25 cellular contexts compared by ENCODE assay signal in genomic region chr5:106476630-106477029, GRCh38.
DNase-seq lines count a peak whose midpoint lies in the region; ATAC-seq, FAIRE-seq and TF ChIP-seq lines count a peak whose summit lies in the region.
"Had no signal": no experiment of that assay in that cellular context is flagged by ENCODE, and none has a peak within 500 bp of the region (broad histone marks: within the 10 kb centered on the region; RNA-seq: fewer than 3 reads in every experiment).

No MANE protein-coding gene starts in this region.

- TF ChIP-seq RAD21 in SK-N-SH (IDR thresholded peaks at IDR 0.05; ENCODE audit: low read length) (no peak), A549 (conservative IDR thresholded peaks at IDR 0.05 in 1 of 2, IDR thresholded peaks at IDR 0.05 in 1 of 2) (no peak)

- no peak overlapping the region for H3K27ac ChIP-seq in SK-N-SH (ENCODE audit: low read depth in 2 of 2, low read length in 1 of 2)
- no peak overlapping the region for H3K27ac ChIP-seq in A549
- H3K27ac ChIP-seq in PC-3 (ENCODE audit: low read length): no peak overlapping the region
- H3K27ac ChIP-seq: 22Rv1, BLaER1 had no signal

- TF ChIP-seq POLR2A in A549 (IDR thresholded peaks at IDR 0.05; ENCODE audit: low read length): no peak

- H3K79me2 ChIP-seq in SK-N-SH (ENCODE audit: insufficient read depth) (no peaks in the 10 kb centered on the region), PC-3 (ENCODE audit: low read length) (no peaks in the 10 kb centered on the region)

- 89% methylated on average over 4 of the region's 4 CpGs for WGBS in SK-N-SH (ENCODE audit: low lambda C conversion rate)
- 91% methylated on average over 4 of the region's 4 CpGs for WGBS in A549 (ENCODE audit: missing lambda C conversion rate)

- H3K9me3 ChIP-seq in SK-N-SH (no peaks in the 10 kb centered on the region), A549 (no peaks in the 10 kb centered on the region), PC-3 (ENCODE audit: low read length) (no peaks in the 10 kb centered on the region)
- H3K9me3 ChIP-seq: BE2C, BLaER1 had no signal

- ATAC-seq in SK-N-SH treated with all-trans-retinoic acid at 6 μM for 48 hours (no peak), A549 (no peak), PC-3 (no peak)
- ATAC-seq: GM12878 had no signal

- POLR2A ChIA-PET in SK-N-SH (lab: Yijun Ruan, JAX) (no interaction called here), A549 (lab: Yijun Ruan, JAX) (no interaction called here), PC-3 (lab: Charles Lee; ENCODE audit: unreplicated experiment) (no interaction called here)

- H2AFZ ChIP-seq in SK-N-SH (ENCODE audit: low read depth) (peak overlapping the region; percentile 24; the same call in 1 of the 2 replicates), PC-3 (ENCODE audit: low read length) (0 out of 2 replicates have a peak overlapping the region, but pooled peaks have one; percentile 5)

- H4K20me1 ChIP-seq in SK-N-SH (ENCODE audit: insufficient read depth): no peaks in the 10 kb centered on the region
- H4K20me1 ChIP-seq in PC-3 (ENCODE audit: low read length): no peaks in the 10 kb centered on the region
- H4K20me1 ChIP-seq: BLaER1 had no signal

- BruUV-seq in PC-3 (replicated peaks; lab: Mats Ljungman, UMichigan): no TSS peak

- H3K9me2 ChIP-seq in SK-N-SH (no peaks in the 10 kb centered on the region), PC-3 (replicated peaks; ENCODE audit: low read length) (no peaks in the 10 kb centered on the region)

- H3F3A ChIP-seq in SK-N-SH (replicated peaks; ENCODE audit: insufficient read depth): no peaks in the 10 kb centered on the region
- H3F3A ChIP-seq in PC-3 (ENCODE audit: low read length, unreplicated experiment): no peaks in the 10 kb centered on the region

- H3K36me3 ChIP-seq in SK-N-SH (replicated peaks in 1 of 2; ENCODE audit: control insufficient read depth in 1 of 2, insufficient read depth in 2 of 2, low read length in 1 of 2): no peaks in the 10 kb centered on the region
- H3K36me3 ChIP-seq in PC-3 (ENCODE audit: low read depth, low read length): no peaks in the 10 kb centered on the region
- H3K36me3 ChIP-seq: BE2C, BLaER1 had no signal

- CTCF ChIA-PET in SK-N-SH (lab: Yijun Ruan, JAX): interaction anchor here (0.8 kb wide), 1 partner anchor 29 kb away, joined by 3 read pairs; no protein-coding TSS in a partner anchor
- CTCF ChIA-PET in A549 (lab: Yijun Ruan, JAX): no interaction called here
- CTCF ChIA-PET in PC-3 (lab: Charles Lee): no interaction called here

- H3K9ac ChIP-seq in SK-N-SH (no peak overlapping the region), PC-3 (ENCODE audit: low read length) (no peak overlapping the region)
- H3K9ac ChIP-seq: BLaER1 had no signal

- H3K4me2 ChIP-seq in SK-N-SH: no peak overlapping the region
- H3K4me2 ChIP-seq in A549: no peak overlapping the region
- no peak overlapping the region for H3K4me2 ChIP-seq in PC-3 (ENCODE audit: low read length)
- H3K4me2 ChIP-seq: BLaER1 had no signal

- no peak for TF ChIP-seq EP300 in SK-N-SH (IDR thresholded peaks at IDR 0.05; ENCODE audit: borderline replicate concordance in 1 of 2, low read depth in 1 of 2, low read length in 1 of 2)
- TF ChIP-seq EP300 in A549 (IDR thresholded peaks at IDR 0.05): no peak

- no peaks in the 10 kb centered on the region for H3K27me3 ChIP-seq in SK-N-SH (ENCODE audit: insufficient read depth)
- no peaks in the 10 kb centered on the region for H3K27me3 ChIP-seq in PC-3 (ENCODE audit: low read length)
- H3K27me3 ChIP-seq: BE2C, BLaER1 had no signal

- H3K4me3 ChIP-seq in SK-N-SH (ENCODE audit: low read depth in 2 of 2, low read length in 1 of 2) (no peak overlapping the region), A549 (no peak overlapping the region), PC-3 (ENCODE audit: low read length) (no peak overlapping the region)
- H3K4me3 ChIP-seq: BLaER1, GM12878 had no signal

- FAIRE-seq in A549 (lab: Jason Lieb, UNC): no peak
- FAIRE-seq: GM12878, GM12892, GM18507 had no signal

- TF ChIP-seq CTCF in SK-N-SH (IDR thresholded peaks at IDR 0.05) (no peak), A549 (IDR thresholded peaks at IDR 0.05) (no peak), PC-3 (conservative IDR thresholded peaks at IDR 0.05; ENCODE audit: low read depth, low read length) (no peak)

- intact Hi-C loops in PC-3 (cut with micrococcal nuclease): no loop called here

- no peak for DNase-seq in SK-N-SH
- no peak for DNase-seq in A549 (ENCODE audit: low read depth in 1 of 2, low spot score in 1 of 2)
- DNase-seq in PC-3: no peak
- DNase-seq in NCI-H1436 treated with DMSO at 0.1 percent for 48 hours (lab: John Stamatoyannopoulos, UW): no peak
- DNase-seq in HPDE6-E6E7 (ENCODE audit: extremely low spot score): no peak
- DNase-seq: ACHN; BE2C; C1 segment of cervical spinal cord; CD4-positive, alpha-beta memory T cell; CD4-positive, CD25-positive, alpha-beta regulatory T cell; CD8-positive, alpha-beta memory T cell; COR-L47; DMS 273 treated with DMSO at 0.1 percent for 48 hours; DMS153; DMS53; DMS79; DND-41; EL; GDM1 had no signal

- H3K4me1 ChIP-seq in SK-N-SH (ENCODE audit: control insufficient read depth in 1 of 2, insufficient read depth in 2 of 2, low read depth in 1 of 2, low read length in 1 of 2) (no peaks in the 10 kb centered on the region; a peak in 2 of 4 replicates), A549 (no peaks in the 10 kb centered on the region), PC-3 (ENCODE audit: insufficient read depth, low read length) (peaks cover 5% of the 10 kb centered on the region; the same call in 1 of the 2 replicates)
- H3K4me1 ChIP-seq: BE2C, BLaER1 had no signal

TF ChIP-seq in SK-N-SH, 30 proteins besides CTCF, POLR2A, EP300 and RAD21 (continues in another document):
- TF ChIP-seq CHD2 (IDR thresholded peaks at IDR 0.05; ENCODE audit: low read length, partially characterized antibody): no peak
- TF ChIP-seq TEAD4 (IDR thresholded peaks at IDR 0.05; ENCODE audit: borderline replicate concordance, insufficient read depth): no peak
- TF ChIP-seq SIN3A (IDR thresholded peaks at IDR 0.05; ENCODE audit: borderline replicate concordance, low read depth, low read length): no peak
- TF ChIP-seq ZBTB33 (IDR thresholded peaks at IDR 0.05; ENCODE audit: borderline replicate concordance, low read depth): no peak

TF ChIP-seq in SK-N-SH treated with all-trans-retinoic acid at 6 μM for 48 hours, 23 proteins besides CTCF, POLR2A, EP300 and RAD21 (continues in another document):
- TF ChIP-seq ZC3H10 (CRISPR knock-in tag; IDR thresholded peaks at IDR 0.05) (no peak), PATZ1 (CRISPR knock-in tag; IDR thresholded peaks at IDR 0.05; ENCODE audit: borderline replicate concordance) (no peak), PPARA (CRISPR knock-in tag; IDR thresholded peaks at IDR 0.05; ENCODE audit: borderline replicate concordance) (no peak), TOX (CRISPR knock-in tag; IDR thresholded peaks at IDR 0.05; ENCODE audit: borderline replicate concordance) (no peak)

TF ChIP-seq in A549, 52 proteins besides CTCF, POLR2A, EP300 and RAD21:
- no peak for TF ChIP-seq GATA3 (IDR thresholded peaks at IDR 0.05; ENCODE audit: borderline replicate concordance)
- peak; percentile 54 for TF ChIP-seq NFE2L2 (conservative IDR thresholded peaks at IDR 0.05; ENCODE audit: low read length)
- peak; percentile 73 for TF ChIP-seq MAFK (IDR thresholded peaks at IDR 0.05; ENCODE audit: partially characterized antibody)
